Comparison of ENCODE assay signal across 19 cellular contexts in genomic region chr16:86007524-86007923, GRCh38.
A peak's percentile ranks its signal among the peaks of the same experiment; 100 is the strongest.
DNase-seq lines count a peak whose midpoint lies in the region; ATAC-seq and FAIRE-seq lines count a peak whose summit lies in the region.
"Had no signal": no experiment of that assay in that cellular context is flagged by ENCODE, and none has a peak within 500 bp of the region (broad histone marks: within the 10 kb centered on the region; RNA-seq: fewer than 3 reads in every experiment).

No MANE protein-coding gene starts in this region.

- peak; percentile 92 for FAIRE-seq in GM19239 (lab: Jason Lieb, UNC)
- FAIRE-seq: G401.6, H54 had no signal

- peak overlapping the region; percentile 11 for H3K27ac Mint-ChIP-seq in activated T-cell treated with anti-CD3 and anti-CD28 coated beads, Interleukin-2, amount 50 U/mL, for 72 hours
- peak overlapping the region; percentile 24 for H3K27ac Mint-ChIP-seq in activated naive CD8-positive, alpha-beta T cell
- H3K27ac Mint-ChIP-seq in stimulated activated naive B cell treated with anti-CD40 and anti-IgM and Interleukin-4, amounts not matched to agents 10 μg/mL and 1 μg/mL and 100 μg/mL, for 72 hours: peak overlapping the region; percentile 43
- H3K27ac Mint-ChIP-seq: CD4-positive, CD25-positive, alpha-beta regulatory T cell had no signal

- peak overlapping the region in 1 of 2 donors; percentile 68 for H3K4me3 Mint-ChIP-seq in activated T-cell treated with anti-CD3 and anti-CD28 coated beads, Interleukin-2, amount 50 U/mL, for 72 hours
- H3K4me3 Mint-ChIP-seq in activated naive CD8-positive, alpha-beta T cell: peak overlapping the region; percentile 25
- H3K4me3 Mint-ChIP-seq in stimulated activated naive B cell treated with anti-CD40 and anti-IgM and Interleukin-4, amounts not matched to agents 10 μg/mL and 1 μg/mL and 100 μg/mL, for 72 hours: no peak overlapping the region
- H3K4me3 Mint-ChIP-seq: CD4-positive, CD25-positive, alpha-beta regulatory T cell had no signal

- H3K27me3 Mint-ChIP-seq in activated T-cell treated with anti-CD3 and anti-CD28 coated beads, Interleukin-2, amount 50 U/mL, for 72 hours (ENCODE audit: low read depth): peaks cover 7% of the 10 kb centered on the region
- H3K27me3 Mint-ChIP-seq in activated naive CD8-positive, alpha-beta T cell: no peaks in the 10 kb centered on the region
- no peaks in the 10 kb centered on the region for H3K27me3 Mint-ChIP-seq in stimulated activated naive B cell treated with anti-CD40 and anti-IgM and Interleukin-4, amounts not matched to agents 10 μg/mL and 1 μg/mL and 100 μg/mL, for 72 hours

- H3K4me1 Mint-ChIP-seq in activated T-cell treated with anti-CD3 and anti-CD28 coated beads, Interleukin-2, amount 50 U/mL, for 72 hours (ENCODE audit: low read depth): peaks cover 27% of the 10 kb centered on the region
- H3K4me1 Mint-ChIP-seq in activated naive CD8-positive, alpha-beta T cell (ENCODE audit: low read depth): peaks cover 26% of the 10 kb centered on the region
- peaks cover 21 to 28% of the 10 kb centered on the region in 2 donors for H3K4me1 Mint-ChIP-seq in stimulated activated naive B cell treated with anti-CD40 and anti-IgM and Interleukin-4, amounts not matched to agents 10 μg/mL and 1 μg/mL and 100 μg/mL, for 72 hours

- DNase-seq in activated T-cell treated with anti-CD3 and anti-CD28 coated beads, Interleukin-2, amount 50 U/mL, for 72 hours: no peak
- no peak for DNase-seq in activated T-cell treated with anti-CD3 and anti-CD28 coated beads, Interleukin-2, amount 50 U/mL, for 48 hours
- DNase-seq in GM19239 (ENCODE audit: insufficient read length, low spot score) (no peak), dermis blood vessel endothelial cell (no peak)
- DNase-seq in stimulated activated naive B cell treated with anti-CD40 and anti-IgM and Interleukin-4, amounts not matched to agents 10 μg/mL and 1 μg/mL and 100 μg/mL, for 72 hours: no peak
- DNase-seq: ACHN; CD4-positive, CD25-positive, alpha-beta regulatory T cell; DMS79; KBM-7; NCI-H1436 treated with DMSO at 0.1 percent for 48 hours; NCI-H2081; NCI-H226; NCI-H69; NK-92 treated with Interleukin-12 subunit alpha and Interleukin-12 subunit beta, amount 100 ng/mL, for 24 hours; OCI-M1 had no signal

- H3K36me3 Mint-ChIP-seq in activated T-cell treated with anti-CD3 and anti-CD28 coated beads, Interleukin-2, amount 50 U/mL, for 72 hours (ENCODE audit: insufficient read depth in 2 of 2): no peaks in the 10 kb centered on the region
- no peaks in the 10 kb centered on the region for H3K36me3 Mint-ChIP-seq in activated naive CD8-positive, alpha-beta T cell
- no peaks in the 10 kb centered on the region for H3K36me3 Mint-ChIP-seq in stimulated activated naive B cell treated with anti-CD40 and anti-IgM and Interleukin-4, amounts not matched to agents 10 μg/mL and 1 μg/mL and 100 μg/mL, for 72 hours
- H3K36me3 Mint-ChIP-seq: CD4-positive, CD25-positive, alpha-beta regulatory T cell had no signal

- ATAC-seq in activated T-cell treated with anti-CD3 and anti-CD28 coated beads, Interleukin-2, amount 50 U/mL, for 72 hours (replicated peaks in 1 of 2): peak in 1 of 2 donors; percentile 48
- ATAC-seq in stimulated activated naive B cell treated with anti-CD40 and anti-IgM and Interleukin-4, amounts not matched to agents 10 μg/mL and 1 μg/mL and 100 μg/mL, for 72 hours (replicated peaks): no peak
- ATAC-seq in GM18873 (IDR thresholded peaks at IDR 0.05; ENCODE audit: low FRiP score, unreplicated experiment): no peak

- H3K9me3 Mint-ChIP-seq in activated T-cell treated with anti-CD3 and anti-CD28 coated beads, Interleukin-2, amount 50 U/mL, for 72 hours: no peaks in the 10 kb centered on the region
- no peaks in the 10 kb centered on the region for H3K9me3 Mint-ChIP-seq in activated naive CD8-positive, alpha-beta T cell (ENCODE audit: low read depth)
- H3K9me3 Mint-ChIP-seq in stimulated activated naive B cell treated with anti-CD40 and anti-IgM and Interleukin-4, amounts not matched to agents 10 μg/mL and 1 μg/mL and 100 μg/mL, for 72 hours: no peaks in the 10 kb centered on the region
